19 cellular contexts compared by ENCODE assay signal in the genomic region with DNA sequence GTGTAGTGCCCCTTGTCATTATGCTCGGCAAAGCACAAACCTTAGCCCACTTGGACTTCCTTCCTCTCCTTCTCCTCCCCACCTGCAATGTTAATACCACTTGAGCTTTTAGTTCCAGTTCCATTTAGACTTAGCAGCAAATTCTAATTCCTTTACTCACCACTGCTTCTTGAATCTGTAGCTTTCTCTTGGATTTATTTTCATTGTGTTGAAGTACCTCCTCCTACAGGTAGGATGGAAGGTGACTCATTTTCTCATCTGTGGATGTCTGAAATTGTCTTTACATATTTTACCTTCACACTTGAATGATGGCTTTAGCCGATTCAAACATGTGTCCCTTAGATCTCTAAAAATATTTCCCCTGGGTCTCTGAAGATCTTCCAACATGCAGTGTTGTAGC.
"Had no signal": no experiment of that assay in that cellular context is flagged by ENCODE, and none has a peak within 500 bp of the region (broad histone marks: within the 10 kb centered on the region; RNA-seq: fewer than 3 reads in every experiment).

No MANE protein-coding gene starts in this region.

- H3K4me3 ChIP-seq: left lung, psoas muscle, testis, upper lobe of right lung had no signal

- H3K4me1 ChIP-seq: upper lobe of right lung had no signal

- DNase-seq: activated CD4-positive, alpha-beta T cell treated with anti-CD3 and anti-CD28 coated beads, Interleukin-2, amount 50 U/mL, for 48 hours; activated CD8-positive, alpha-beta memory T cell treated with anti-CD3 and anti-CD28 coated beads, Interleukin-2, amount 10 ng/mL, durations not matched to agents 7 days and 5 days; activated effector memory CD4-positive, alpha-beta T cell treated with Interleukin-2 at 50 U/mL for 16 hours; activated T-cell treated with anti-CD3 and anti-CD28 coated beads, Interleukin-2, amount 50 U/mL, for 24 hours; amygdala; brain microvascular endothelial cell; hippocampal formation; left lung; mesenchymal stem cell; nephron progenitor cell; psoas muscle; stimulated activated CD4-positive, alpha-beta T cell treated with anti-CD3 and anti-CD28 coated beads, Interleukin-2, amount 100 ng/mL, for 24 hours; stimulated activated naive CD8-positive, alpha-beta T cell treated with anti-CD3 and anti-CD28 coated beads, Interleukin-15, Interleukin-2, amounts not matched to agents 100 U/mL and 50 U/mL, for 24 hours; SW 1271; testis; upper lobe of right lung had no signal

- ATAC-seq: activated CD4-positive, CD25-positive, alpha-beta regulatory T cell treated with anti-CD3 and anti-CD28 coated beads, Interleukin-2, amount 50 U/mL, for 24 hours; activated CD8-positive, alpha-beta memory T cell treated with anti-CD3 and anti-CD28 coated beads, Interleukin-2, amount 10 ng/mL, durations not matched to agents 7 days and 5 days; activated naive CD4-positive, alpha-beta T cell treated with anti-CD3 and anti-CD28 coated beads, Interleukin-2, amount 50 U/mL, for 72 hours; left lung; psoas muscle; sciatic nerve; stimulated activated naive CD8-positive, alpha-beta T cell treated with anti-CD3 and anti-CD28 coated beads, Interleukin-15, Interleukin-2, amounts not matched to agents 100 U/mL and 50 U/mL, for 24 hours; upper lobe of right lung had no signal

- H3K27ac ChIP-seq: brain microvascular endothelial cell, left lung, psoas muscle, testis, upper lobe of right lung had no signal

- H3K9me3 ChIP-seq: psoas muscle, testis, upper lobe of right lung had no signal

- H3K27me3 ChIP-seq: brain microvascular endothelial cell, left lung, testis, upper lobe of right lung had no signal

- H3K36me3 ChIP-seq: brain microvascular endothelial cell, left lung, upper lobe of right lung had no signal
